ENCODE assay signal across 18 cellular contexts in genomic region chr2:207854484-207855386, GRCh38.
DNase-seq lines count a peak whose midpoint lies in the region; ATAC-seq and TF ChIP-seq lines count a peak whose summit lies in the region.
"Had no signal": no experiment of that assay in that cellular context is flagged by ENCODE, and none has a peak within 500 bp of the region (broad histone marks: within the 10 kb centered on the region; RNA-seq: fewer than 3 reads in every experiment).

No MANE protein-coding gene starts in this region.

- no peaks in the 10 kb centered on the region for H3K4me1 ChIP-seq in psoas muscle

- H3K9me3 ChIP-seq in psoas muscle: no peaks in the 10 kb centered on the region
- H3K9me3 ChIP-seq: esophagus muscularis mucosa, vagina had no signal

- H3K36me3 ChIP-seq in psoas muscle (ENCODE audit: insufficient read depth in 1 of 2, low read depth in 1 of 2): no peaks in the 10 kb centered on the region
- H3K36me3 ChIP-seq: cardiac muscle cell, vagina had no signal

- H3K4me3 ChIP-seq in foreskin fibroblast (ENCODE audit: low read depth in 1 of 2, low read length in 2 of 2) (no peak overlapping the region), psoas muscle (no peak overlapping the region)
- H3K4me3 ChIP-seq: cardiac muscle cell, esophagus muscularis mucosa, vagina had no signal

- H3K27me3 ChIP-seq in psoas muscle (ENCODE audit: insufficient read depth in 3 of 3, low read length in 2 of 3): no peaks in the 10 kb centered on the region
- H3K27me3 ChIP-seq: cardiac muscle cell, esophagus muscularis mucosa, vagina had no signal

- peaks cover 9% of the 10 kb centered on the region for H3K4me1 Mint-ChIP-seq in osteocyte (ENCODE audit: unreplicated experiment)
- H3K4me1 Mint-ChIP-seq: activated CD4-positive, alpha-beta T cell treated with anti-CD3 and anti-CD28 coated beads, Interleukin-2, amount 10 ng/mL, durations not matched to agents 7 days and 5 days; activated T-helper 17 cell treated with anti-CD3 and anti-CD28 coated beads, Interleukin-2, amount 50 U/mL, for 72 hours; B cell; immature natural killer cell had no signal

- H3K27ac Mint-ChIP-seq in osteocyte (ENCODE audit: unreplicated experiment): peak overlapping the region; percentile 67
- H3K27ac Mint-ChIP-seq: activated CD4-positive, alpha-beta T cell treated with anti-CD3 and anti-CD28 coated beads, Interleukin-2, amount 10 ng/mL, durations not matched to agents 7 days and 5 days; activated T-helper 17 cell treated with anti-CD3 and anti-CD28 coated beads, Interleukin-2, amount 50 U/mL, for 72 hours; B cell; immature natural killer cell had no signal

- H3K27me3 Mint-ChIP-seq in osteocyte (ENCODE audit: unreplicated experiment): no peaks in the 10 kb centered on the region
- H3K27me3 Mint-ChIP-seq: activated CD4-positive, alpha-beta T cell treated with anti-CD3 and anti-CD28 coated beads, Interleukin-2, amount 10 ng/mL, durations not matched to agents 7 days and 5 days; activated T-helper 17 cell treated with anti-CD3 and anti-CD28 coated beads, Interleukin-2, amount 50 U/mL, for 72 hours; B cell had no signal

- peak; percentile 65 for DNase-seq in Caki2 (ENCODE audit: low read depth)
- DNase-seq in foreskin fibroblast: peak; percentile 33 to 66
- DNase-seq in osteocyte (ENCODE audit: extremely low spot score, unreplicated experiment): no peak
- DNase-seq in SW480 (ENCODE audit: low spot score): no peak
- DNase-seq in effector CD4-positive, alpha-beta T cell: no peak
- no peak for DNase-seq in psoas muscle
- DNase-seq: activated CD4-positive, alpha-beta T cell treated with anti-CD3 and anti-CD28 coated beads, Interleukin-2, amount 10 ng/mL, durations not matched to agents 7 days and 5 days; immature natural killer cell; Karpas-422; NCI-H2107 had no signal

- TF ChIP-seq CTCF in foreskin fibroblast (IDR thresholded peaks at IDR 0.05; ENCODE audit: low read depth, low read length) (no peak), osteocyte (IDR thresholded peaks at IDR 0.05) (no peak), psoas muscle (IDR thresholded peaks at IDR 0.05) (no peak)

- no peak overlapping the region for H3K27ac ChIP-seq in psoas muscle
- H3K27ac ChIP-seq: cardiac muscle cell, esophagus muscularis mucosa, vagina had no signal

- WGBS in psoas muscle, 3 donors: 48 to 54% (median 53%) methylated on average over 2 of the region's 2 CpGs

- in situ Hi-C loops in Caki2 (cut with HindIII; ENCODE audit: low pct_unique_long_range_greater_than_20kb, low sequenced_read_pairs): no loop called here

- H3K4me3 Mint-ChIP-seq in osteocyte (ENCODE audit: unreplicated experiment): no peak overlapping the region
- H3K4me3 Mint-ChIP-seq: activated CD4-positive, alpha-beta T cell treated with anti-CD3 and anti-CD28 coated beads, Interleukin-2, amount 10 ng/mL, durations not matched to agents 7 days and 5 days; activated T-helper 17 cell treated with anti-CD3 and anti-CD28 coated beads, Interleukin-2, amount 50 U/mL, for 72 hours; B cell; immature natural killer cell; neural crest cell had no signal

- intact Hi-C loops in psoas muscle (cut with DNase I): no loop called here

- peaks cover 10% of the 10 kb centered on the region for H3K36me3 Mint-ChIP-seq in osteocyte (ENCODE audit: unreplicated experiment)

- ATAC-seq in SK-N-SH treated with all-trans-retinoic acid at 6 μM for 48 hours (peak; percentile 71), psoas muscle (no peak), HG02571 (IDR thresholded peaks at IDR 0.05; ENCODE audit: unreplicated experiment) (no peak)
- ATAC-seq: activated T-helper 17 cell treated with anti-CD3 and anti-CD28 coated beads, Interleukin-2, amount 50 U/mL, for 72 hours had no signal

- H3K9me3 Mint-ChIP-seq in osteocyte (ENCODE audit: unreplicated experiment): peaks cover 8% of the 10 kb centered on the region
- H3K9me3 Mint-ChIP-seq: activated CD4-positive, alpha-beta T cell treated with anti-CD3 and anti-CD28 coated beads, Interleukin-2, amount 10 ng/mL, durations not matched to agents 7 days and 5 days; activated T-helper 17 cell treated with anti-CD3 and anti-CD28 coated beads, Interleukin-2, amount 50 U/mL, for 72 hours; immature natural killer cell; neural crest cell had no signal

TF ChIP-seq in SK-N-SH treated with all-trans-retinoic acid at 6 μM for 48 hours, 23 proteins besides CTCF, POLR2A, EP300 and RAD21:
- TF ChIP-seq GLIS3 (CRISPR knock-in tag; IDR thresholded peaks at IDR 0.05): no peak
TF ChIP-seq in SK-N-SH treated with all-trans-retinoic acid at 6 μM for 48 hours: peak in this region for 0.

Comparison
In these comparisons a context has a peak if more than half of its experiments do, and no peak if none do; other contexts are left out.
1. DNase-seq: peak in Caki2 (single experiment) and foreskin fibroblast (2 of 2); none in osteocyte (single experiment), SW480 (single experiment), effector CD4-positive, alpha-beta T cell (single experiment) and psoas muscle (0 of 2).